Comparison of ENCODE assay signal across 10 cellular contexts in genomic region chr19:35120492-35120891, GRCh38. TPM values are rescaled to one million over a fixed set of nuclear protein-coding genes. Genes with fewer than 3 reads are reported as not detected.
A peak's percentile ranks its signal among the peaks of the same experiment; 100 is the strongest.
DNase-seq lines count a peak whose midpoint lies in the region; ATAC-seq and TF ChIP-seq lines count a peak whose summit lies in the region.
"Had no signal": no experiment of that assay in that cellular context is flagged by ENCODE, and none has a peak within 500 bp of the region (broad histone marks: within the 10 kb centered on the region; RNA-seq: fewer than 3 reads in every experiment).

No MANE protein-coding gene starts in this region.

- peaks cover 77% of the 10 kb centered on the region for H3K4me1 Mint-ChIP-seq in MCF 10A (ENCODE audit: insufficient read depth, unreplicated experiment)
- peaks cover 16% of the 10 kb centered on the region for H3K4me1 Mint-ChIP-seq in activated CD4-positive, alpha-beta memory T cell treated with anti-CD3 and anti-CD28 coated beads, Interleukin-2, amount 10 ng/mL, durations not matched to agents 7 days and 5 days

- intact Hi-C loops in MCF 10A (cut with micrococcal nuclease): no loop called here

- DNase-seq in MV-4-11 (lab: John Stamatoyannopoulos, UW) (peak; percentile 97), MCF 10A (ENCODE audit: unreplicated experiment) (peak; percentile 98), occipital lobe (lab: John Stamatoyannopoulos, UW) (peak; percentile 37), HEK293T (ENCODE audit: extremely low spot score) (no peak)
- DNase-seq in activated CD4-positive, alpha-beta memory T cell treated with anti-CD3 and anti-CD28 coated beads, Interleukin-2, amount 10 ng/mL, durations not matched to agents 7 days and 5 days: no peak
- DNase-seq in activated CD4-positive, alpha-beta T cell treated with anti-CD3 and anti-CD28 coated beads for 48 hours: no peak
- DNase-seq: activated CD4-positive, CD25-positive, alpha-beta regulatory T cell treated with anti-CD3 and anti-CD28 coated beads, Interleukin-2, amount 50 U/mL, for 72 hours had no signal

- H3K4me3 Mint-ChIP-seq in MCF 10A (ENCODE audit: unreplicated experiment): peak overlapping the region; percentile 8
- no peak overlapping the region for H3K4me3 Mint-ChIP-seq in activated CD4-positive, alpha-beta memory T cell treated with anti-CD3 and anti-CD28 coated beads, Interleukin-2, amount 10 ng/mL, durations not matched to agents 7 days and 5 days

- no TSS peak for BruUV-seq in MCF 10A (replicated peaks; lab: Mats Ljungman, UMichigan)

- H3K9ac ChIP-seq in BLaER1: no peak overlapping the region

- no peak for ATAC-seq in GM18909 (IDR thresholded peaks at IDR 0.05; ENCODE audit: poor library complexity, unreplicated experiment)

- H3K36me3 ChIP-seq in BLaER1: no peaks in the 10 kb centered on the region

- H3K4me1 ChIP-seq in BLaER1: peaks cover 76% of the 10 kb centered on the region

- POLR2A ChIA-PET in MCF 10A (lab: Yijun Ruan, JAX): interaction anchor here (0.5 to 2.3 kb wide), 5 partner anchors 12 to 50 kb away, joined by 3 to 8 read pairs (median 3); no protein-coding TSS in a partner anchor
- POLR2A ChIA-PET in activated CD4-positive, alpha-beta memory T cell treated with anti-CD3 and anti-CD28 coated beads, Interleukin-2, amount 10 ng/mL, durations not matched to agents 7 days and 5 days (lab: Charles Lee): no interaction called here
- POLR2A ChIA-PET in HEK293T (lab: Yijun Ruan, JAX): no interaction called here

- H3K36me3 Mint-ChIP-seq in MCF 10A (ENCODE audit: insufficient read depth, unreplicated experiment): peaks cover 11% of the 10 kb centered on the region
- H3K36me3 Mint-ChIP-seq in activated CD4-positive, alpha-beta memory T cell treated with anti-CD3 and anti-CD28 coated beads, Interleukin-2, amount 10 ng/mL, durations not matched to agents 7 days and 5 days (ENCODE audit: low read depth): no peaks in the 10 kb centered on the region

- CTCF ChIA-PET in MCF 10A (lab: Yijun Ruan, JAX): interaction anchor here (0.6 to 6.5 kb wide), 5 partner anchors 15 to 1252 kb away, joined by 3 to 91 read pairs (median 4); partner anchors contain the start of gene LGI4
- CTCF ChIA-PET in activated CD4-positive, alpha-beta memory T cell treated with anti-CD3 and anti-CD28 coated beads, Interleukin-2, amount 10 ng/mL, durations not matched to agents 7 days and 5 days (lab: Charles Lee): no interaction called here
- CTCF ChIA-PET in HEK293T (lab: Yijun Ruan, JAX): no interaction called here

- H3K9me3 ChIP-seq in BLaER1: no peaks in the 10 kb centered on the region

- peak overlapping the region; percentile 49 for H3K27ac Mint-ChIP-seq in MCF 10A (ENCODE audit: low read depth, unreplicated experiment)
- H3K27ac Mint-ChIP-seq in activated CD4-positive, alpha-beta memory T cell treated with anti-CD3 and anti-CD28 coated beads, Interleukin-2, amount 10 ng/mL, durations not matched to agents 7 days and 5 days: no peak overlapping the region

- H3K27ac ChIP-seq in BLaER1: no peak overlapping the region

- no peaks in the 10 kb centered on the region for H3K27me3 Mint-ChIP-seq in MCF 10A (ENCODE audit: insufficient read depth, unreplicated experiment)
- H3K27me3 Mint-ChIP-seq in activated CD4-positive, alpha-beta memory T cell treated with anti-CD3 and anti-CD28 coated beads, Interleukin-2, amount 10 ng/mL, durations not matched to agents 7 days and 5 days: peaks cover 1% of the 10 kb centered on the region

- no peak for TF ChIP-seq CTCF in MCF 10A (IDR thresholded peaks at IDR 0.05; ENCODE audit: unreplicated experiment)

- H3K9me3 Mint-ChIP-seq in MCF 10A (ENCODE audit: unreplicated experiment): no peaks in the 10 kb centered on the region
- H3K9me3 Mint-ChIP-seq in activated CD4-positive, alpha-beta memory T cell treated with anti-CD3 and anti-CD28 coated beads, Interleukin-2, amount 10 ng/mL, durations not matched to agents 7 days and 5 days: no peaks in the 10 kb centered on the region

- no peaks in the 10 kb centered on the region for H4K20me1 ChIP-seq in BLaER1

- no peak overlapping the region for H3K4me3 ChIP-seq in BLaER1

- H3K27me3 ChIP-seq in BLaER1: no peaks in the 10 kb centered on the region

- H3K4me2 ChIP-seq in BLaER1: peak overlapping the region; percentile 33

TF ChIP-seq in HEK293T, 16 proteins besides CTCF, POLR2A, EP300 and RAD21:
- TF ChIP-seq, protein P1, sequence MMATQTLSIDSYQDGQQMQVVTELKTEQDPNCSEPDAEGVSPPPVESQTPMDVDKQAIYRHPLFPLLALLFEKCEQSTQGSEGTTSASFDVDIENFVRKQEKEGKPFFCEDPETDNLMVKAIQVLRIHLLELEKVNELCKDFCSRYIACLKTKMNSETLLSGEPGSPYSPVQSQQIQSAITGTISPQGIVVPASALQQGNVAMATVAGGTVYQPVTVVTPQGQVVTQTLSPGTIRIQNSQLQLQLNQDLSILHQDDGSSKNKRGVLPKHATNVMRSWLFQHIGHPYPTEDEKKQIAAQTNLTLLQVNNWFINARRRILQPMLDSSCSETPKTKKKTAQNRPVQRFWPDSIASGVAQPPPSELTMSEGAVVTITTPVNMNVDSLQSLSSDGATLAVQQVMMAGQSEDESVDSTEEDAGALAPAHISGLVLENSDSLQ (IDR thresholded peaks at IDR 0.05): no peak
- TF ChIP-seq ELF4 (IDR thresholded peaks at IDR 0.05) (no peak), FOXA1 (IDR thresholded peaks at IDR 0.05) (no peak), HDGF (IDR thresholded peaks at IDR 0.05; ENCODE audit: borderline replicate concordance) (no peak), TARDBP (IDR thresholded peaks at IDR 0.05) (no peak), L3MBTL2 (conservative IDR thresholded peaks at IDR 0.05) (no peak), CTBP1 (IDR thresholded peaks at IDR 0.05; ENCODE audit: borderline replicate concordance) (no peak), BHLHE40 (IDR thresholded peaks at IDR 0.05; ENCODE audit: borderline replicate concordance) (no peak), ZNF384 (IDR thresholded peaks at IDR 0.05) (no peak), SUZ12 (IDR thresholded peaks at IDR 0.05) (no peak), LEF1 (IDR thresholded peaks at IDR 0.05; ENCODE audit: borderline replicate concordance) (no peak), FOXK2 (IDR thresholded peaks at IDR 0.05) (no peak), SP1 (IDR thresholded peaks at IDR 0.05) (no peak), NFRKB (IDR thresholded peaks at IDR 0.05) (no peak), ARNT (IDR thresholded peaks at IDR 0.05) (no peak), FOXM1 (IDR thresholded peaks at IDR 0.05; ENCODE audit: borderline replicate concordance) (no peak)

RNA-seq across cellular contexts. Expression of gene FXYD3, which starts 4.9 kb away (rescaled TPM):
- total RNA-seq in MCF 10A (2022) (4.3 and 6.9 TPM in 2 replicates), occipital lobe (not detected)
- total RNA-seq in activated CD4-positive, alpha-beta memory T cell treated with anti-CD3 and anti-CD28 coated beads, Interleukin-2, amount 10 ng/mL, durations not matched to agents 7 days and 5 days: not detected
- total RNA-seq: dermis microvascular lymphatic vessel endothelial cell had no signal

RNA-seq across cellular contexts. Expression of gene LGI4, which starts 14.4 kb away (rescaled TPM):
- total RNA-seq in MCF 10A (2022) (0.91 TPM in 1 of 2 replicates, not detected in the other), occipital lobe (14.2 TPM)
- under 1 TPM; 0.55 to 0.68 TPM for total RNA-seq in activated CD4-positive, alpha-beta memory T cell treated with anti-CD3 and anti-CD28 coated beads, Interleukin-2, amount 10 ng/mL, durations not matched to agents 7 days and 5 days
- total RNA-seq: dermis microvascular lymphatic vessel endothelial cell had no signal

RNA-seq across cellular contexts. Expression of gene FXYD1, which starts 18.1 kb away (rescaled TPM):
- total RNA-seq in MCF 10A (2022) (not detected in 2 replicates), occipital lobe (not detected)
- total RNA-seq in activated CD4-positive, alpha-beta memory T cell treated with anti-CD3 and anti-CD28 coated beads, Interleukin-2, amount 10 ng/mL, durations not matched to agents 7 days and 5 days: 1 to 10 TPM; 3.3 to 3.6 TPM
- total RNA-seq: dermis microvascular lymphatic vessel endothelial cell had no signal

RNA-seq across cellular contexts. Expression of gene FXYD7, which starts 22.6 kb away (rescaled TPM):
- total RNA-seq in MCF 10A (2022) (not detected in 2 replicates), occipital lobe (24.0 TPM)
- total RNA-seq in activated CD4-positive, alpha-beta memory T cell treated with anti-CD3 and anti-CD28 coated beads, Interleukin-2, amount 10 ng/mL, durations not matched to agents 7 days and 5 days: 1 to 10 TPM; 8.3 to 8.8 TPM
- total RNA-seq: dermis microvascular lymphatic vessel endothelial cell had no signal

RNA-seq across cellular contexts. Expression of gene FXYD5, which starts 34.0 kb away (rescaled TPM):
- total RNA-seq in MCF 10A (2022): 150 and 159 TPM in 2 replicates
- total RNA-seq in occipital lobe: not detected
- total RNA-seq in activated CD4-positive, alpha-beta memory T cell treated with anti-CD3 and anti-CD28 coated beads, Interleukin-2, amount 10 ng/mL, durations not matched to agents 7 days and 5 days: 100 to 1,000 TPM; 588 to 589 TPM

Comparison
In these comparisons a context has a peak if more than half of its experiments do, and no peak if none do; other contexts are left out.
1. DNase-seq: peak in MV-4-11 (single experiment), MCF 10A (single experiment) and occipital lobe (single experiment); none in activated CD4-positive, alpha-beta memory T cell treated with anti-CD3 and anti-CD28 coated beads, Interleukin-2, amount 10 ng/mL, durations not matched to agents 7 days and 5 days (single experiment), activated CD4-positive, alpha-beta T cell treated with anti-CD3 and anti-CD28 coated beads for 48 hours (single experiment) and HEK293T (single experiment).